ENCODE assay signal across 8 cellular contexts in the genomic region with DNA sequence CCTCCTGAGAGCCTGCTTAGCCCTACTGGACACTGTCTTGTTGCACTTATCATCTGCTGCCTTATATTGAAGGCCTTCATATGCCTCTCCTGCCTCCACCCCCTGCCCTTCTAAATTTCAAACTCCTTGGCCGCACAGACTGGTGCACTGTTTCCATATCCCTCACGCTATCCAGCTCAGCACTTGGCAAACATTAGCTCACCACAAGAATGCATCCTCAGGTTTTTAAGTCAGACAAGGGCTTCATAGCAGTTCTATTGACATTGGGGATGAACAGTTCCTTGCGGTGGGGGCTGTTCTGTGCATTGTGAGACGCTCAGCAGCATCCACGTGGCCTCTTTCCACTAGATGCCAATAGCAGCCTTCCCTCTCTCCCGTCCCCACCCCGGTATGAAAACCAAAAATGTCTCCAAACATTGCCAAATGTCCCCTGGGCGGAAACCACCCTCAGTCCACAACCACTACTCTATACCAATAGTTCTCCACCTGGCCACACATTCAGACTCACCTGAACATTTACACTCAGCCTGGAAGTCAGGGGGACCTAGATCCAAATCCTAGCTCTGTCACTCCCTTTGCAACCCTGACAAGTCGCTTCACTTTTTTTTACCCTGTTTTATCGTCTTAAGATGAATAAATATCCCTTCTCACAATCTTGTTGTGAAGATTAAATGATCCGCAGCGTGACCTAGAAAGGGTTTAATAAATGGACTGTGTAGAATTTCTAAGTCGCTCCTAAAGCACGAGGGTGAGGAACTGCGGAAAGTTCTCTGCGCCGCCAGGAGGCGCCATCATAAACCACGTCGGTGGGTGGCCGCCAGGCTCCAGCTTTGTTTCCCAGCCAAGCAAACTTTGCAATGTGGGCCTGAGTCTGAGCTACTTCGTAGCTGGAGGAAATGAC. TPM values are rescaled to one million over a fixed set of nuclear protein-coding genes. Genes with fewer than 3 reads are reported as not detected.
DNase-seq lines count a peak whose midpoint lies in the region; ATAC-seq and TF ChIP-seq lines count a peak whose summit lies in the region.

No MANE protein-coding gene starts in this region.

- H3K4me1 ChIP-seq in psoas muscle, result no peaks in the 10 kb centered on the region

- intact Hi-C loops in psoas muscle (cut with DNase I), result no loop called here

- TF ChIP-seq CTCF in psoas muscle (IDR thresholded peaks at IDR 0.05), result peak; percentile 20

- ATAC-seq in psoas muscle (no peak), HG03571 (IDR thresholded peaks at IDR 0.05; ENCODE audit: unreplicated experiment) (no peak)

- H3K27me3 ChIP-seq in psoas muscle (ENCODE audit: insufficient read depth in 3 of 3, low read length in 2 of 3), result peaks cover 0 to 9% (median 0%) of the 10 kb centered on the region in 3 donors

- H3K27ac ChIP-seq in psoas muscle, result no peak overlapping the region

- H3K36me3 ChIP-seq in psoas muscle (ENCODE audit: insufficient read depth in 1 of 2, low read depth in 1 of 2), result no peaks in the 10 kb centered on the region

- WGBS in psoas muscle, 3 donors, result 23 to 26% (median 25%) methylated on average over 22 of the region's 22 CpGs

- peak; percentile 56 for DNase-seq in NK-92 treated with Interleukin-12 subunit alpha and Interleukin-12 subunit beta, amount 100 ng/mL, for 24 hours (lab: John Stamatoyannopoulos, UW)
- DNase-seq in NK-92 (lab: John Stamatoyannopoulos, UW; ENCODE audit: unreplicated experiment) (no peak), NCI-H526 treated with DMSO at 0.1 percent for 48 hours (lab: John Stamatoyannopoulos, UW) (peak; percentile 46), fibroblast of the conjunctiva (ENCODE audit: low read depth) (peak; percentile 32), psoas muscle (peak; percentile 28 to 58), NCI-H774 (lab: John Stamatoyannopoulos, UW) (no peak)
- DNase-seq in activated T-cell treated with anti-CD3 and anti-CD28 coated beads, Interleukin-2, amount 50 U/mL, for 1 hour, result peak; percentile 65

- H3K4me3 ChIP-seq in psoas muscle, result no peak overlapping the region

- no peaks in the 10 kb centered on the region for H3K9me3 ChIP-seq in psoas muscle

RNA-seq across cellular contexts. Expression of gene CEACAM3, which starts 3.6 kb away (rescaled TPM):
- total RNA-seq in psoas muscle, result under 1 TPM in 1 of 4 donors, not detected in 3; 0.59 TPM
- under 1 TPM in 2 of 3 donors, not detected in 1; 0.01 to 0.05 TPM for polyA plus RNA-seq in psoas muscle

RNA-seq across cellular contexts. Expression of gene CEACAM6, which starts 37.4 kb away (rescaled TPM):
- total RNA-seq in psoas muscle, result under 1 TPM in 2 of 4 donors, not detected in 2; 0.17 to 0.27 TPM
- under 1 TPM in 2 of 3 donors, not detected in 1; 0.03 TPM for polyA plus RNA-seq in psoas muscle

RNA-seq across cellular contexts. Expression of gene LYPD4, which starts 51.7 kb away (rescaled TPM):
- total RNA-seq in psoas muscle, result not detected
- not detected for polyA plus RNA-seq in psoas muscle

RNA-seq across cellular contexts. Expression of gene DMRTC2, which starts 52.1 kb away (rescaled TPM):
- total RNA-seq in psoas muscle, result not detected
- not detected for polyA plus RNA-seq in psoas muscle

Comparison
In these comparisons a context has a peak if more than half of its experiments do, and no peak if none do; other contexts are left out.
1. DNase-seq: peak in NK-92 treated with Interleukin-12 subunit alpha and Interleukin-12 subunit beta, amount 100 ng/mL, for 24 hours (single experiment), NCI-H526 treated with DMSO at 0.1 percent for 48 hours (single experiment), activated T-cell treated with anti-CD3 and anti-CD28 coated beads, Interleukin-2, amount 50 U/mL, for 1 hour (single experiment), fibroblast of the conjunctiva (single experiment) and psoas muscle (2 of 2); none in NK-92 (single experiment) and NCI-H774 (single experiment).